Comparison of ENCODE assay signal across 8 cellular contexts in genomic region chr15:23039151-23039916, GRCh38. TPM values are rescaled to one million over a fixed set of nuclear protein-coding genes. Genes with fewer than 3 reads are reported as not detected.
A peak's percentile ranks its signal among the peaks of the same experiment; 100 is the strongest.
DNase-seq lines count a peak whose midpoint lies in the region; TF ChIP-seq lines count a peak whose summit lies in the region.

Gene TUBGCP5 (minus strand): TSS chr15:23039569. CDS start chr15:23039543, 26 bp downstream.

- no peak within 1 kb of the TSS for H4K8ac ChIP-seq in H9 (replicated peaks; ENCODE audit: insufficient read length, low read depth, low read length)

- peak within 1 kb of the TSS; percentile 96 for H3K4me2 ChIP-seq in H9 (ENCODE audit: insufficient read depth, insufficient read length, low read length)

- H3K23me2 ChIP-seq in H9 (ENCODE audit: insufficient read length, low read depth, low read length, poor library complexity, severe bottlenecking), result peaks cover 9% of the 10 kb centered on the region

- no peak within 1 kb of the TSS for H3T11ph ChIP-seq in H9 (ENCODE audit: low read length)

- peak; percentile 38; the same call in 2 of the 3 replicates for TF ChIP-seq CTCF in H9 (conservative IDR thresholded peaks at IDR 0.05)
- TF ChIP-seq CTCF in nephron progenitor cell (IDR thresholded peaks at IDR 0.05), result peak; percentile 9

- no peak within 1 kb of the TSS for H4K5ac ChIP-seq in H9 (ENCODE audit: insufficient read length, low read depth, low read length)

- no peak within 1 kb of the TSS for H4K91ac ChIP-seq in H9 (ENCODE audit: insufficient read length, low read depth, low read length)

- H3K79me2 ChIP-seq in H9 (ENCODE audit: insufficient read depth, low read length), result peaks cover 2% of the 10 kb centered on the region; the same call in 1 of the 2 replicates

- peak; percentile 96 for TF ChIP-seq POLR2A in Raji (IDR thresholded peaks at IDR 0.05; ENCODE audit: insufficient read depth, low read depth, low read length)

- H3K9me3 Mint-ChIP-seq in H9 (peaks cover 4 to 17% of the 10 kb centered on the region in 2 experiments; a peak in 3 of 5 replicates), nephron progenitor cell (peaks cover 9% of the 10 kb centered on the region)
- no peaks in the 10 kb centered on the region for H3K9me3 Mint-ChIP-seq in stimulated activated naive CD8-positive, alpha-beta T cell treated with anti-CD3 and anti-CD28 coated beads, Interleukin-15, Interleukin-2, amounts not matched to agents 100 ng/mL and 50 ng/mL, for 24 hours

- H3K4me1 Mint-ChIP-seq in H9 (peaks cover 4 to 5% of the 10 kb centered on the region in 2 experiments; a peak in 2 of 4 replicates), nephron progenitor cell (peaks cover 10% of the 10 kb centered on the region)
- peaks cover 32% of the 10 kb centered on the region for H3K4me1 Mint-ChIP-seq in stimulated activated naive CD8-positive, alpha-beta T cell treated with anti-CD3 and anti-CD28 coated beads, Interleukin-15, Interleukin-2, amounts not matched to agents 100 ng/mL and 50 ng/mL, for 24 hours (ENCODE audit: low read depth)

- H3K4me3 Mint-ChIP-seq in H9 (peak within 1 kb of the TSS; percentile 84 to 96), nephron progenitor cell (peak within 1 kb of the TSS; percentile 98)
- peak within 1 kb of the TSS; percentile 97 for H3K4me3 Mint-ChIP-seq in stimulated activated naive CD8-positive, alpha-beta T cell treated with anti-CD3 and anti-CD28 coated beads, Interleukin-15, Interleukin-2, amounts not matched to agents 100 ng/mL and 50 ng/mL, for 24 hours

- H3K27ac Mint-ChIP-seq in H9 (peak within 1 kb of the TSS in 2 of 3 experiments; percentile 83 to 85; a peak in 5 of 7 replicates), nephron progenitor cell (peak within 1 kb of the TSS; percentile 76)
- peak within 1 kb of the TSS; percentile 95 for H3K27ac Mint-ChIP-seq in stimulated activated naive CD8-positive, alpha-beta T cell treated with anti-CD3 and anti-CD28 coated beads, Interleukin-15, Interleukin-2, amounts not matched to agents 100 ng/mL and 50 ng/mL, for 24 hours

- H3K14ac ChIP-seq in H9 (ENCODE audit: insufficient read depth, low read length), result peak within 1 kb of the TSS; percentile 87

- H3K9ac ChIP-seq in H9 (ENCODE audit: extremely low read depth, insufficient read length, low read length), result peak within 1 kb of the TSS; percentile 97

- no peak within 1 kb of the TSS for H3K56ac ChIP-seq in H9 (ENCODE audit: insufficient read length, low read depth, low read length)

- H2BK12ac ChIP-seq in H9 (ENCODE audit: insufficient read length, low read depth, low read length), result no peak within 1 kb of the TSS

- H3K18ac ChIP-seq in H9 (ENCODE audit: insufficient read length, low read depth, low read length), result peak within 1 kb of the TSS; percentile 46

- no peaks in the 10 kb centered on the region for H3K27me3 ChIP-seq in H9 (ENCODE audit: insufficient read depth, low read length)

- H3K27me3 Mint-ChIP-seq in H9 (ENCODE audit: low read depth) (peaks cover 4% of the 10 kb centered on the region; the same call in 1 of the 2 replicates), nephron progenitor cell (ENCODE audit: low read depth, poor library complexity) (no peaks in the 10 kb centered on the region)
- H3K27me3 Mint-ChIP-seq in stimulated activated naive CD8-positive, alpha-beta T cell treated with anti-CD3 and anti-CD28 coated beads, Interleukin-15, Interleukin-2, amounts not matched to agents 100 ng/mL and 50 ng/mL, for 24 hours, result no peaks in the 10 kb centered on the region

- H2AFZ ChIP-seq in H9 (ENCODE audit: low read length), result no peak within 1 kb of the TSS

- H3K36me3 Mint-ChIP-seq in H9 (ENCODE audit: insufficient read depth in 1 of 3, low read depth in 3 of 3) (peaks cover 13 to 20% (median 13%) of the 10 kb centered on the region in 3 experiments), nephron progenitor cell (ENCODE audit: low read depth) (peaks cover 24% of the 10 kb centered on the region)
- peaks cover 13% of the 10 kb centered on the region for H3K36me3 Mint-ChIP-seq in stimulated activated naive CD8-positive, alpha-beta T cell treated with anti-CD3 and anti-CD28 coated beads, Interleukin-15, Interleukin-2, amounts not matched to agents 100 ng/mL and 50 ng/mL, for 24 hours (ENCODE audit: low read depth)

- no peak within 1 kb of the TSS for H2AK5ac ChIP-seq in H9 (ENCODE audit: insufficient read length, low read length)

- no peak within 1 kb of the TSS for H3K27ac ChIP-seq in H9 (ENCODE audit: insufficient read length, low read depth, low read length)

- no peak within 1 kb of the TSS for H3K23ac ChIP-seq in H9 (ENCODE audit: insufficient read length, low read depth, low read length)

- no peak within 1 kb of the TSS for H2BK20ac ChIP-seq in H9 (ENCODE audit: low read depth, low read length, poor library complexity, severe bottlenecking)

- no peaks in the 10 kb centered on the region for H3K4me1 ChIP-seq in H9 (ENCODE audit: insufficient read depth, low read length)

- H3K4ac ChIP-seq in H9 (ENCODE audit: low read depth, low read length), result no peak within 1 kb of the TSS

- no CpG with 5 or more reads among the region's 92 CpGs for WGBS in H9 (ENCODE audit: extremely low coverage, insufficient read length, low lambda C conversion rate)

- no peaks in the 10 kb centered on the region for H4K20me1 ChIP-seq in H9 (ENCODE audit: control insufficient read depth, insufficient read depth, insufficient read length)

- no peak within 1 kb of the TSS for H2BK5ac ChIP-seq in H9 (ENCODE audit: insufficient read length, low read length)

- H2BK120ac ChIP-seq in H9 (ENCODE audit: low read depth, low read length, poor library complexity, severe bottlenecking), result no peak within 1 kb of the TSS

- no peak within 1 kb of the TSS for H2BK15ac ChIP-seq in H9 (ENCODE audit: low read depth, low read length)

- no peaks in the 10 kb centered on the region for H3K9me3 ChIP-seq in H9 (ENCODE audit: control insufficient read depth, low read depth, low read length)

- no peaks in the 10 kb centered on the region for H3K79me1 ChIP-seq in H9 (ENCODE audit: insufficient read depth, low read depth, low read length, poor library complexity, severe bottlenecking)

- DNase-seq in GDM1 (lab: John Stamatoyannopoulos, UW), result peak; percentile 95
- peak; percentile 98 for DNase-seq in H9
- DNase-seq in M059J (ENCODE audit: low read depth), result peak; percentile 96
- peak; percentile 95 for DNase-seq in activated T-helper 9 cell treated with anti-CD3 and anti-CD28 coated beads, Interleukin-2, amount 50 U/mL, for 16 hours (ENCODE audit: low read depth)
- peak; percentile 97 for DNase-seq in fibroblast of the conjunctiva (ENCODE audit: low read depth)
- DNase-seq in nephron progenitor cell, result peak; percentile 95

RNA-seq across cellular contexts. Expression of gene TUBGCP5, which starts in this region (rescaled TPM):
- total RNA-seq in H9 (2021), result 14.7 and 15.3 TPM in 2 replicates
- 20.2 and 20.8 TPM in 2 replicates for total RNA-seq in M059J (2014; rRNA removed; shearing (Covaris generic))
